9 cellular contexts compared by ENCODE assay signal in genomic region chr4:5051210-5051691, GRCh38. TPM values are rescaled to one million over a fixed set of nuclear protein-coding genes. Genes with fewer than 3 reads are reported as not detected.
DNase-seq lines count a peak whose midpoint lies in the region; ATAC-seq, FAIRE-seq and TF ChIP-seq lines count a peak whose summit lies in the region.
"Had no signal": no experiment of that assay in that cellular context is flagged by ENCODE, and none has a peak within 500 bp of the region (broad histone marks: within the 10 kb centered on the region; RNA-seq: fewer than 3 reads in every experiment).

Gene STK32B, plus strand, starts transcription at chr4:5051480.

- H3K27ac Mint-ChIP-seq in neural progenitor cell = no peak within 1 kb of the TSS

- H3F3A ChIP-seq in neural progenitor cell (ENCODE audit: low read depth) = peaks cover 13% of the 10 kb centered on the region

- H3K36me3 ChIP-seq in DND-41 (ENCODE audit: insufficient read depth, low read length) = peaks cover 5% of the 10 kb centered on the region; the same call in 1 of the 2 replicates
- no peaks in the 10 kb centered on the region for H3K36me3 ChIP-seq in HUES48 (ENCODE audit: control insufficient read depth, insufficient read depth, low read length)
- no peaks in the 10 kb centered on the region for H3K36me3 ChIP-seq in neural progenitor cell

- peaks cover 35% of the 10 kb centered on the region for H3K4me1 ChIP-seq in DND-41 (ENCODE audit: insufficient read depth, low read length)
- peaks cover 9% of the 10 kb centered on the region; the same call in 1 of the 2 replicates for H3K4me1 ChIP-seq in HUES48 (ENCODE audit: control insufficient read depth, insufficient read depth, low read length)
- peaks cover 4% of the 10 kb centered on the region for H3K4me1 ChIP-seq in neural progenitor cell

- H3K27ac ChIP-seq in DND-41 (ENCODE audit: low read length) = peak within 1 kb of the TSS; percentile 73
- H3K27ac ChIP-seq in HUES48 (ENCODE audit: low read depth, low read length) = no peak within 1 kb of the TSS
- H3K27ac ChIP-seq in neural progenitor cell = no peak within 1 kb of the TSS

- H3K79me2 ChIP-seq in DND-41 (ENCODE audit: insufficient read depth, low read length) = peaks cover 26% of the 10 kb centered on the region
- no peaks in the 10 kb centered on the region for H3K79me2 ChIP-seq in neural progenitor cell (ENCODE audit: low read depth)

- H3K27me3 ChIP-seq in DND-41 (ENCODE audit: insufficient read depth, low read length, poor library complexity) (peaks cover 4% of the 10 kb centered on the region), HUES48 (ENCODE audit: control insufficient read depth, insufficient read depth, low read length) (peaks cover 42% of the 10 kb centered on the region), neural progenitor cell (peaks cover 49% of the 10 kb centered on the region)

- H2AFZ ChIP-seq in DND-41 (ENCODE audit: low read depth, low read length) (peak within 1 kb of the TSS; percentile 74), neural progenitor cell (replicated peaks) (peak within 1 kb of the TSS; percentile 93)

- H3K4me1 Mint-ChIP-seq in neural progenitor cell = peaks cover 12% of the 10 kb centered on the region

- peaks cover 16% of the 10 kb centered on the region for H3K27me3 Mint-ChIP-seq in neural progenitor cell (ENCODE audit: insufficient read depth, low read depth)

- DNase-seq in DND-41 (peak; percentile 72), frontal cortex (ENCODE audit: low spot score in 2 of 2) (peak; percentile 45 to 69), neural progenitor cell (ENCODE audit: low spot score) (peak; percentile 88)
- peak; percentile 56 for DNase-seq in activated CD8-positive, alpha-beta memory T cell treated with anti-CD3 and anti-CD28 coated beads, Interleukin-2, amount 50 U/mL, for 48 hours
- no peak for DNase-seq in central memory CD4-positive, alpha-beta T cell

- H3K9me3 Mint-ChIP-seq in neural progenitor cell = peaks cover 4% of the 10 kb centered on the region

- H3K4me3 Mint-ChIP-seq in neural progenitor cell = peak within 1 kb of the TSS; percentile 94

- TF ChIP-seq CTCF in DND-41 (IDR thresholded peaks at IDR 0.05; ENCODE audit: borderline replicate concordance, extremely low read depth, low read length, poor library complexity, severe bottlenecking) (peak; percentile 30), neural progenitor cell (IDR thresholded peaks at IDR 0.05) (peak; percentile 25)

- peak within 1 kb of the TSS; percentile 80 for H3K4me2 ChIP-seq in DND-41 (ENCODE audit: insufficient read depth, low read length)
- H3K4me2 ChIP-seq in neural progenitor cell = peak within 1 kb of the TSS; percentile 84

- H3K4me3 ChIP-seq in DND-41 (ENCODE audit: low read depth in 1 of 2, low read length in 2 of 2) (peak within 1 kb of the TSS; percentile 33 to 61; a peak in 3 of 4 replicates), HUES48 (ENCODE audit: low read depth, low read length) (peak within 1 kb of the TSS; percentile 78), neural progenitor cell (peak within 1 kb of the TSS; percentile 55)

- H3K9me3 ChIP-seq in DND-41 (ENCODE audit: insufficient read depth, low read length, severe bottlenecking) = no peaks in the 10 kb centered on the region
- H3K9me3 ChIP-seq in HUES48 (ENCODE audit: control insufficient read depth, insufficient read depth, low read length) = no peaks in the 10 kb centered on the region
- H3K9me3 ChIP-seq in neural progenitor cell (ENCODE audit: low read depth) = no peaks in the 10 kb centered on the region

- no peak for FAIRE-seq in frontal cortex (lab: Jason Lieb, UNC)

- H4K20me1 ChIP-seq in DND-41 (ENCODE audit: insufficient read depth, low read length) (peaks cover 6% of the 10 kb centered on the region; the same call in 1 of the 2 replicates), neural progenitor cell (ENCODE audit: low read depth) (no peaks in the 10 kb centered on the region)

- no peaks in the 10 kb centered on the region for H3K36me3 Mint-ChIP-seq in neural progenitor cell

- ATAC-seq in DND-41 (ENCODE audit: insufficient read depth, low read depth) = peak; percentile 81
- no peak for ATAC-seq in HG02973 (IDR thresholded peaks at IDR 0.05; ENCODE audit: unreplicated experiment)
- ATAC-seq in HG03439 (IDR thresholded peaks at IDR 0.05; ENCODE audit: unreplicated experiment) = no peak

- H3K9ac ChIP-seq in DND-41 (ENCODE audit: low read depth, low read length) (peak within 1 kb of the TSS; percentile 71), HUES48 (ENCODE audit: low read depth, low read length) (no peak within 1 kb of the TSS), neural progenitor cell (no peak within 1 kb of the TSS)

RNA-seq across cellular contexts. Expression of gene STK32B, which starts in this region (rescaled TPM):
- 57.5 TPM for total RNA-seq in frontal cortex
- total RNA-seq in neural progenitor cell (ENCODE audit: low replicate concordance) = 2.5 and 2.6 TPM in 2 replicates
- total RNA-seq: activated CD8-positive, alpha-beta memory T cell treated with anti-CD3 and anti-CD28 coated beads for 36 hours had no signal

Comparison
In these comparisons a context has a peak if more than half of its experiments do, and no peak if none do; other contexts are left out.
1. RNA of gene STK32B (total RNA-seq): 57.5 TPM in frontal cortex (single experiment); 2.5 to 2.6 TPM in neural progenitor cell; every median in the first group is over 10 times any median in the second.
2. Peak in every context shown above with its lines, with median percentiles within 50 percentile points of each other: H3K4me3 ChIP-seq.